15 cellular contexts compared by ENCODE assay signal in genomic region chr10:3747248-3747960, GRCh38. TPM values are rescaled to one million over a fixed set of nuclear protein-coding genes. Genes with fewer than 3 reads are reported as not detected.
DNase-seq lines count a peak whose midpoint lies in the region; ATAC-seq and TF ChIP-seq lines count a peak whose summit lies in the region.
"Had no signal": no experiment of that assay in that cellular context is flagged by ENCODE, and none has a peak within 500 bp of the region (broad histone marks: within the 10 kb centered on the region; RNA-seq: fewer than 3 reads in every experiment).

No MANE protein-coding gene starts in this region.

- ATAC-seq in GM19452 (IDR thresholded peaks at IDR 0.05; ENCODE audit: unreplicated experiment) (no peak), mucosa of descending colon (no peak)
- ATAC-seq: activated naive CD8-positive, alpha-beta T cell treated with anti-CD3 and anti-CD28 coated beads, Interleukin-2, amount 50 U/mL, for 24 hours had no signal

- H3K9me3 ChIP-seq in Caco-2 (no peaks in the 10 kb centered on the region), hepatocyte (ENCODE audit: low read depth) (no peaks in the 10 kb centered on the region), mucosa of descending colon (no peaks in the 10 kb centered on the region)
- H3K9me3 ChIP-seq: SJCRH30 had no signal

- H3K27me3 ChIP-seq in Caco-2 (replicated peaks; ENCODE audit: control insufficient read depth, insufficient read depth, low read length) (no peaks in the 10 kb centered on the region), hepatocyte (no peaks in the 10 kb centered on the region)
- H3K27me3 ChIP-seq: SJCRH30 had no signal

- H3K4me3 ChIP-seq in Caco-2 (ENCODE audit: low read depth, low read length), result no peak overlapping the region
- no peak overlapping the region for H3K4me3 ChIP-seq in coronary artery
- H3K4me3 ChIP-seq in hepatocyte, result no peak overlapping the region
- H3K4me3 ChIP-seq in retinal pigment epithelial cell (ENCODE audit: low read length), result no peak overlapping the region
- no peak overlapping the region for H3K4me3 ChIP-seq in mucosa of descending colon
- H3K4me3 ChIP-seq: SJCRH30 had no signal

- POLR2A ChIA-PET in Caco-2 (lab: Charles Lee), result interaction anchor here (0.9 to 2.0 kb wide), 3 partner anchors 14 to 37 kb away, joined by 3 to 6 read pairs (median 5); partner anchors contain the start of gene KLF6

- 87% methylated on average over 27 of the region's 27 CpGs for WGBS in hepatocyte (ENCODE audit: low lambda C conversion rate, missing lambda C conversion rate)

- no peaks in the 10 kb centered on the region for H3K9me2 ChIP-seq in hepatocyte (replicated peaks; ENCODE audit: insufficient read depth)

- no peaks in the 10 kb centered on the region for H3K79me2 ChIP-seq in hepatocyte

- CTCF ChIA-PET in Caco-2 (lab: Charles Lee), result interaction anchor here (1.2 kb wide), 1 partner anchor 14 kb away, joined by 3 read pairs; no protein-coding TSS in a partner anchor

- DNase-seq in Caco-2, result no peak
- no peak for DNase-seq in coronary artery (ENCODE audit: low spot score)
- DNase-seq in hepatocyte (ENCODE audit: low spot score), result no peak
- peak; percentile 80 for DNase-seq in retinal pigment epithelial cell (ENCODE audit: low read depth)
- no peak for DNase-seq in 8988T
- no peak for DNase-seq in NK-92 (lab: John Stamatoyannopoulos, UW; ENCODE audit: unreplicated experiment)
- DNase-seq in mucosa of descending colon, result no peak
- DNase-seq: activated CD4-positive, alpha-beta T cell treated with anti-CD3 and anti-CD28 coated beads for 48 hours; activated naive CD8-positive, alpha-beta T cell treated with anti-CD3 and anti-CD28 coated beads, Interleukin-2, amount 50 U/mL, for 24 hours; activated T-cell treated with anti-CD3 and anti-CD28 coated beads, Interleukin-2, amount 50 U/mL, for 48 hours; Kasumi-1; NCI-H226; SJCRH30 had no signal

- H3K27ac Mint-ChIP-seq in Caco-2 (ENCODE audit: unreplicated experiment), result peak overlapping the region; percentile 15
- H3K27ac Mint-ChIP-seq: activated naive CD8-positive, alpha-beta T cell treated with anti-CD3 and anti-CD28 coated beads, Interleukin-2, amount 50 U/mL, for 24 hours; T-helper 2 cell treated with Interferon-gamma antibody and Interleukin-4, amounts not matched to agents 5 μg/mL and 100 μg/mL, for 36 hours had no signal

- intact Hi-C loops in Caco-2 (cut with micrococcal nuclease; ENCODE audit: unreplicated experiment), result loop anchor here (10.0 kb wide), 1 partner anchor 263 kb away; no protein-coding TSS in a partner anchor
- intact Hi-C loops in mucosa of descending colon (cut with DNase I, micrococcal nuclease), result no loop called here

- no peak overlapping the region for H2AFZ ChIP-seq in hepatocyte

- H3K9me3 Mint-ChIP-seq in Caco-2 (ENCODE audit: unreplicated experiment), result no peaks in the 10 kb centered on the region
- H3K9me3 Mint-ChIP-seq: activated naive CD8-positive, alpha-beta T cell treated with anti-CD3 and anti-CD28 coated beads, Interleukin-2, amount 50 U/mL, for 24 hours; T-helper 2 cell treated with Interferon-gamma antibody and Interleukin-4, amounts not matched to agents 5 μg/mL and 100 μg/mL, for 36 hours had no signal

- H3K36me3 ChIP-seq in Caco-2 (ENCODE audit: control insufficient read depth, insufficient read depth, low read length) (no peaks in the 10 kb centered on the region), hepatocyte (replicated peaks; ENCODE audit: insufficient read depth, low read depth) (no peaks in the 10 kb centered on the region), mucosa of descending colon (ENCODE audit: low read depth) (no peaks in the 10 kb centered on the region)
- H3K36me3 ChIP-seq: SJCRH30 had no signal

- TF ChIP-seq CTCF in Caco-2 (IDR thresholded peaks at IDR 0.05; ENCODE audit: insufficient read depth in 1 of 2, low read depth in 1 of 2, low read length in 1 of 2, severe bottlenecking in 1 of 2, unreplicated experiment in 1 of 2) (no peak), coronary artery (IDR thresholded peaks at IDR 0.05) (no peak), hepatocyte (IDR thresholded peaks at IDR 0.05; ENCODE audit: poor library complexity) (no peak), retinal pigment epithelial cell (conservative IDR thresholded peaks at IDR 0.05; ENCODE audit: low read depth, low read length) (no peak), mucosa of descending colon (IDR thresholded peaks at IDR 0.05) (no peak)

- H3K4me2 ChIP-seq in hepatocyte, result no peak overlapping the region

- no peaks in the 10 kb centered on the region for H4K20me1 ChIP-seq in hepatocyte (ENCODE audit: insufficient read depth, poor library complexity, severe bottlenecking)

- H3K4me1 ChIP-seq in Caco-2, result peaks cover 34% of the 10 kb centered on the region
- H3K4me1 ChIP-seq in hepatocyte (ENCODE audit: insufficient read depth), result peaks cover 22% of the 10 kb centered on the region
- no peaks in the 10 kb centered on the region for H3K4me1 ChIP-seq in mucosa of descending colon (ENCODE audit: low read depth)

- no peaks in the 10 kb centered on the region for H3K36me3 Mint-ChIP-seq in Caco-2 (ENCODE audit: insufficient read depth, unreplicated experiment)

- H3K4me1 Mint-ChIP-seq in Caco-2 (ENCODE audit: low read depth, unreplicated experiment), result peaks cover 49% of the 10 kb centered on the region

- no peak overlapping the region for H3K4me3 Mint-ChIP-seq in Caco-2 (ENCODE audit: unreplicated experiment)
- H3K4me3 Mint-ChIP-seq: activated naive CD8-positive, alpha-beta T cell treated with anti-CD3 and anti-CD28 coated beads, Interleukin-2, amount 50 U/mL, for 24 hours; T-helper 2 cell treated with Interferon-gamma antibody and Interleukin-4, amounts not matched to agents 5 μg/mL and 100 μg/mL, for 36 hours had no signal

- H3K27me3 Mint-ChIP-seq in Caco-2 (ENCODE audit: insufficient read depth, unreplicated experiment), result no peaks in the 10 kb centered on the region
- H3K27me3 Mint-ChIP-seq: activated naive CD8-positive, alpha-beta T cell treated with anti-CD3 and anti-CD28 coated beads, Interleukin-2, amount 50 U/mL, for 24 hours had no signal

- H3K27ac ChIP-seq in coronary artery, result peak overlapping the region; percentile 41 to 54
- H3K27ac ChIP-seq in hepatocyte, result peak overlapping the region; percentile 24
- H3K27ac ChIP-seq: SJCRH30 had no signal

- BruUV-seq in Caco-2 (replicated peaks; lab: Mats Ljungman, UMichigan), result no TSS peak

RNA-seq across cellular contexts. Expression of gene KLF6, which starts 37.6 kb away (rescaled TPM):
- total RNA-seq in Caco-2 (2022) (78.5 and 84.5 TPM in 2 replicates), hepatocyte (157 and 187 TPM in 2 replicates), mucosa of descending colon (100 to 1,000 TPM; 270 to 371 (median 331) TPM)
- 602 and 816 TPM in 2 replicates for polyA plus RNA-seq in hepatocyte
